Comparison of ENCODE assay signal across 1 cellular context in genomic region chr11:77422690-77423089, GRCh38.
TF ChIP-seq lines count a peak whose summit lies in the region.

No MANE protein-coding gene starts in this region.

TF ChIP-seq in GM23338, 12 proteins besides CTCF, POLR2A, EP300 and RAD21 (continued from another document):
- TF ChIP-seq, protein P1, sequence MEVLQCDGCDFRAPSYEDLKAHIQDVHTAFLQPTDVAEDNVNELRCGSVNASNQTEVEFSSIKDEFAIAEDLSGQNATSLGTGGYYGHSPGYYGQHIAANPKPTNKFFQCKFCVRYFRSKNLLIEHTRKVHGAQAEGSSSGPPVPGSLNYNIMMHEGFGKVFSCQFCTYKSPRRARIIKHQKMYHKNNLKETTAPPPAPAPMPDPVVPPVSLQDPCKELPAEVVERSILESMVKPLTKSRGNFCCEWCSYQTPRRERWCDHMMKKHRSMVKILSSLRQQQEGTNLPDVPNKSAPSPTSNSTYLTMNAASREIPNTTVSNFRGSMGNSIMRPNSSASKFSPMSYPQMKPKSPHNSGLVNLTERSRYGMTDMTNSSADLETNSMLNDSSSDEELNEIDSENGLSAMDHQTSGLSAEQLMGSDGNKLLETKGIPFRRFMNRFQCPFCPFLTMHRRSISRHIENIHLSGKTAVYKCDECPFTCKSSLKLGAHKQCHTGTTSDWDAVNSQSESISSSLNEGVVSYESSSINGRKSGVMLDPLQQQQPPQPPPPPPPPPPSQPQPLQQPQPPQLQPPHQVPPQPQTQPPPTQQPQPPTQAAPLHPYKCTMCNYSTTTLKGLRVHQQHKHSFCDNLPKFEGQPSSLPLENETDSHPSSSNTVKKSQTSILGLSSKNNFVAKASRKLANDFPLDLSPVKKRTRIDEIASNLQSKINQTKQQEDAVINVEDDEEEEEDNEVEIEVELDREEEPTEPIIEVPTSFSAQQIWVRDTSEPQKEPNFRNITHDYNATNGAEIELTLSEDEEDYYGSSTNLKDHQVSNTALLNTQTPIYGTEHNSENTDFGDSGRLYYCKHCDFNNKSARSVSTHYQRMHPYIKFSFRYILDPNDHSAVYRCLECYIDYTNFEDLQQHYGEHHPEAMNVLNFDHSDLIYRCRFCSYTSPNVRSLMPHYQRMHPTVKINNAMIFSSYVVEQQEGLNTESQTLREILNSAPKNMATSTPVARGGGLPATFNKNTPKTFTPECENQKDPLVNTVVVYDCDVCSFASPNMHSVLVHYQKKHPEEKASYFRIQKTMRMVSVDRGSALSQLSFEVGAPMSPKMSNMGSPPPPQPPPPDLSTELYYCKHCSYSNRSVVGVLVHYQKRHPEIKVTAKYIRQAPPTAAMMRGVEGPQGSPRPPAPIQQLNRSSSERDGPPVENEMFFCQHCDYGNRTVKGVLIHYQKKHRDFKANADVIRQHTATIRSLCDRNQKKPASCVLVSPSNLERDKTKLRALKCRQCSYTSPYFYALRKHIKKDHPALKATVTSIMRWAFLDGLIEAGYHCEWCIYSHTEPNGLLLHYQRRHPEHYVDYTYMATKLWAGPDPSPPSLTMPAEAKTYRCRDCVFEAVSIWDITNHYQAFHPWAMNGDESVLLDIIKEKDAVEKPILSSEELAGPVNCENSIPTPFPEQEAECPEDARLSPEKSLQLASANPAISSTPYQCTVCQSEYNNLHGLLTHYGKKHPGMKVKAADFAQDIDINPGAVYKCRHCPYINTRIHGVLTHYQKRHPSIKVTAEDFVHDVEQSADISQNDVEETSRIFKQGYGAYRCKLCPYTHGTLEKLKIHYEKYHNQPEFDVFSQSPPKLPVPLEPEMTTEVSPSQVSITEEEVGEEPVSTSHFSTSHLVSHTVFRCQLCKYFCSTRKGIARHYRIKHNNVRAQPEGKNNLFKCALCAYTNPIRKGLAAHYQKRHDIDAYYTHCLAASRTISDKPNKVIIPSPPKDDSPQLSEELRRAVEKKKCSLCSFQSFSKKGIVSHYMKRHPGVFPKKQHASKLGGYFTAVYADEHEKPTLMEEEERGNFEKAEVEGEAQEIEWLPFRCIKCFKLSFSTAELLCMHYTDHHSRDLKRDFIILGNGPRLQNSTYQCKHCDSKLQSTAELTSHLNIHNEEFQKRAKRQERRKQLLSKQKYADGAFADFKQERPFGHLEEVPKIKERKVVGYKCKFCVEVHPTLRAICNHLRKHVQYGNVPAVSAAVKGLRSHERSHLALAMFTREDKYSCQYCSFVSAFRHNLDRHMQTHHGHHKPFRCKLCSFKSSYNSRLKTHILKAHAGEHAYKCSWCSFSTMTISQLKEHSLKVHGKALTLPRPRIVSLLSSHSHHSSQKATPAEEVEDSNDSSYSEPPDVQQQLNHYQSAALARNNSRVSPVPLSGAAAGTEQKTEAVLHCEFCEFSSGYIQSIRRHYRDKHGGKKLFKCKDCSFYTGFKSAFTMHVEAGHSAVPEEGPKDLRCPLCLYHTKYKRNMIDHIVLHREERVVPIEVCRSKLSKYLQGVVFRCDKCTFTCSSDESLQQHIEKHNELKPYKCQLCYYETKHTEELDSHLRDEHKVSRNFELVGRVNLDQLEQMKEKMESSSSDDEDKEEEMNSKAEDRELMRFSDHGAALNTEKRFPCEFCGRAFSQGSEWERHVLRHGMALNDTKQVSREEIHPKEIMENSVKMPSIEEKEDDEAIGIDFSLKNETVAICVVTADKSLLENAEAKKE (CRISPR knock-in tag; IDR thresholded peaks at IDR 0.05): no peak
